9 cellular contexts compared by ENCODE assay signal in the genomic region with DNA sequence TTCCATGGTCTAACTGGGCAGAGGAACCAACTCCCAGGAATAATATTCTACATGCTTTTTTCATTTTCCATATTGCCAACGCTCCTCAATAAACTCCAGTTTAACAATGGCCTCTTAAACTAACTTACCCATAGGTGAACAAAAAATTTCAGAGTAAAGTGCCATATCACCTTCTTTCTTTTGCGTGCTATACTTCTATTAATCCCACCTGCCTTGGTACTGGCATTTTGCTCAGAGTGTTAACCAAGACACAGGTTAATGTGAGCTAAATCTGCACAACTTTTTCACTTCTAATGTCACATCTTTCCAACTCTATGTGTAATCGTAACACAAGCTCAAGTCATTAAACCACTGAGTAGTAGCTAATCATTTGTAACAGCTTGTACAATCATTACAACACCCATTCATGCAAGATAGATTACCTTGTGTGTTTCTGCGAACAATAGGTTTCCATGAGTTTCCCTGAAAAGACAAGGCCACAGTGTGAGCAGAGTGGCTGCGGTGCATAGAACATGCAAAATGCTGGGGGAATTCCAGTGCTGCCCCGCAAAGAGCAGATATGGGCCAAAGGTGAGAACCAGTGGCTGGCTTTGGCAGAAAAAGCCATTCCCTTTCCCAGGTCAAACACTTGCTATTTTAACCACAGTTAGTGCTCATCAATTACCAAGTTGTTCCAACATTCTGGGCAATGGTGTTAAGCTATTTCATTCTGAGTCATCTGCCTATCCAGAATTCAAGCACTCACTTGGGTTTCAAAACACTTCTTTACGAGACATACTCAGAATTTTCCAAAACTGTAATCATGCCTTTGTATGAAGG.
A peak's percentile ranks its signal among the peaks of the same experiment; 100 is the strongest.
DNase-seq lines count a peak whose midpoint lies in the region; ATAC-seq and TF ChIP-seq lines count a peak whose summit lies in the region.
"Had no signal": no experiment of that assay in that cellular context is flagged by ENCODE, and none has a peak within 500 bp of the region (broad histone marks: within the 10 kb centered on the region; RNA-seq: fewer than 3 reads in every experiment).

No MANE protein-coding gene starts in this region.

- H3K4me3 ChIP-seq in GM12864 (ENCODE audit: low read depth, low read length): peak overlapping the region; percentile 26; the same call in 1 of the 2 replicates
- H3K4me3 ChIP-seq in iPS-20b (ENCODE audit: low read length): no peak overlapping the region
- no peak overlapping the region for H3K4me3 ChIP-seq in coronary artery

- H3K36me3 ChIP-seq in iPS-20b (ENCODE audit: insufficient read depth, low read depth, low read length): no peaks in the 10 kb centered on the region

- TF ChIP-seq CTCF in GM12864 (IDR thresholded peaks at IDR 0.05; ENCODE audit: low read depth, low read length, missing control alignments) (no peak), coronary artery (IDR thresholded peaks at IDR 0.05) (no peak)

- H3K4me1 ChIP-seq in iPS-20b (ENCODE audit: insufficient read depth, low read length): peaks cover 10% of the 10 kb centered on the region; the same call in 1 of the 2 replicates
- H3K4me1 ChIP-seq: parathyroid adenoma had no signal

- DNase-seq in GM12864 (ENCODE audit: low read depth) (no peak), NCI-H748 (lab: John Stamatoyannopoulos, UW; ENCODE audit: unreplicated experiment) (peak; percentile 59), NCI-H1048 (lab: John Stamatoyannopoulos, UW) (no peak), COR-L47 (lab: John Stamatoyannopoulos, UW) (no peak), coronary artery (ENCODE audit: low spot score) (no peak), NCI-H1105 treated with DMSO at 0.1 percent for 48 hours (lab: John Stamatoyannopoulos, UW) (no peak)

- peaks cover 14% of the 10 kb centered on the region; the same call in 1 of the 2 replicates for H3K27me3 ChIP-seq in iPS-20b (ENCODE audit: insufficient read depth, low read length)

- H3K9me3 ChIP-seq in iPS-20b (ENCODE audit: insufficient read depth, low read depth, low read length): no peaks in the 10 kb centered on the region

- peak; percentile 49 for ATAC-seq in GM21723 (IDR thresholded peaks at IDR 0.05; ENCODE audit: unreplicated experiment)

- H3K27ac ChIP-seq in iPS-20b (ENCODE audit: low read length): peak overlapping the region; percentile 11
- H3K27ac ChIP-seq in coronary artery: no peak overlapping the region
- H3K27ac ChIP-seq: parathyroid adenoma had no signal

- no peak overlapping the region; the same call in 1 of the 2 replicates for H3K9ac ChIP-seq in iPS-20b (ENCODE audit: low read depth, low read length)
- H3K9ac ChIP-seq: parathyroid adenoma had no signal
